16 cellular contexts compared by ENCODE assay signal in genomic region chr10:119222966-119223386, GRCh38. TPM values are rescaled to one million over a fixed set of nuclear protein-coding genes. Genes with fewer than 3 reads are reported as not detected.
DNase-seq lines count a peak whose midpoint lies in the region; ATAC-seq and TF ChIP-seq lines count a peak whose summit lies in the region.
"Had no signal": no experiment of that assay in that cellular context is flagged by ENCODE, and none has a peak within 500 bp of the region (broad histone marks: within the 10 kb centered on the region; RNA-seq: fewer than 3 reads in every experiment).

No MANE protein-coding gene starts in this region.

- H3F3A ChIP-seq in GM23248 (ENCODE audit: insufficient read depth) = peaks cover 18% of the 10 kb centered on the region

- TF ChIP-seq POLR2A in Peyer's patch (IDR thresholded peaks at IDR 0.05) = no peak
- no peak for TF ChIP-seq POLR2A in heart left ventricle (IDR thresholded peaks at IDR 0.05)
- no peak for TF ChIP-seq POLR2A in stomach (IDR thresholded peaks at IDR 0.05)

- H3K36me3 ChIP-seq in Peyer's patch (no peaks in the 10 kb centered on the region), heart left ventricle (no peaks in the 10 kb centered on the region), stomach (no peaks in the 10 kb centered on the region), GM23248 (ENCODE audit: low read depth) (no peaks in the 10 kb centered on the region)

- H3K79me2 ChIP-seq in GM23248 (ENCODE audit: insufficient read depth) = peaks cover 88% of the 10 kb centered on the region

- no peak overlapping the region for H3K9ac ChIP-seq in GM23248

- no peak overlapping the region for H3K4me2 ChIP-seq in GM23248 (ENCODE audit: unreplicated experiment)

- H4K20me1 ChIP-seq in GM23248 (ENCODE audit: insufficient read depth) = no peaks in the 10 kb centered on the region

- no peak overlapping the region for H3K4me3 Mint-ChIP-seq in nephron
- H3K4me3 Mint-ChIP-seq in activated CD4-positive, alpha-beta memory T cell treated with anti-CD3 and anti-CD28 coated beads, Interleukin-2, amount 10 ng/mL, durations not matched to agents 7 days and 5 days = no peak overlapping the region
- H3K4me3 Mint-ChIP-seq: activated CD4-positive, alpha-beta T cell treated with anti-CD3 and anti-CD28 coated beads, Interleukin-2, amount 10 ng/mL, durations not matched to agents 24 days and 14 days; activated T-cell treated with anti-CD3 and anti-CD28 coated beads, Interleukin-2, amount 50 U/mL, for 72 hours; memory B cell; T-helper 17 cell had no signal

- H3K4me1 ChIP-seq in Peyer's patch = peaks cover 0 to 11% (median 4%) of the 10 kb centered on the region in 4 donors
- H3K4me1 ChIP-seq in heart left ventricle = peaks cover 4 to 93% (median 60%) of the 10 kb centered on the region in 12 donors
- peaks cover 45 to 74% (median 60%) of the 10 kb centered on the region in 4 donors for H3K4me1 ChIP-seq in stomach
- peaks cover 26% of the 10 kb centered on the region for H3K4me1 ChIP-seq in GM23248 (ENCODE audit: insufficient read depth)

- no peaks in the 10 kb centered on the region for H3K36me3 Mint-ChIP-seq in nephron (ENCODE audit: low read depth)
- no peaks in the 10 kb centered on the region for H3K36me3 Mint-ChIP-seq in activated CD4-positive, alpha-beta memory T cell treated with anti-CD3 and anti-CD28 coated beads, Interleukin-2, amount 10 ng/mL, durations not matched to agents 7 days and 5 days (ENCODE audit: low read depth)
- H3K36me3 Mint-ChIP-seq: memory B cell had no signal

- intact Hi-C loops in heart left ventricle (cut with DNase I) = loop anchor here in 1 of 10 donors (5.0 kb wide), 1 partner anchor 64 kb away; no protein-coding TSS in a partner anchor
- intact Hi-C loops in stomach (cut with DNase I; ENCODE audit: low total_unique reads) = no loop called here

- peaks cover 4% of the 10 kb centered on the region for H3K27me3 Mint-ChIP-seq in nephron (ENCODE audit: low read depth)
- no peaks in the 10 kb centered on the region for H3K27me3 Mint-ChIP-seq in activated CD4-positive, alpha-beta memory T cell treated with anti-CD3 and anti-CD28 coated beads, Interleukin-2, amount 10 ng/mL, durations not matched to agents 7 days and 5 days
- H3K27me3 Mint-ChIP-seq: activated CD4-positive, alpha-beta T cell treated with anti-CD3 and anti-CD28 coated beads, Interleukin-2, amount 10 ng/mL, durations not matched to agents 24 days and 14 days; memory B cell; T-helper 17 cell had no signal

- H3K9me3 ChIP-seq in Peyer's patch = no peaks in the 10 kb centered on the region
- no peaks in the 10 kb centered on the region for H3K9me3 ChIP-seq in heart left ventricle
- H3K9me3 ChIP-seq in stomach = no peaks in the 10 kb centered on the region
- H3K9me3 ChIP-seq in GM23248 (ENCODE audit: low read depth) = no peaks in the 10 kb centered on the region

- H2AFZ ChIP-seq in GM23248 = no peak overlapping the region

- TF ChIP-seq EP300 in stomach (IDR thresholded peaks at IDR 0.05) = no peak

- H3K9me3 Mint-ChIP-seq in nephron = no peaks in the 10 kb centered on the region
- no peaks in the 10 kb centered on the region for H3K9me3 Mint-ChIP-seq in activated CD4-positive, alpha-beta memory T cell treated with anti-CD3 and anti-CD28 coated beads, Interleukin-2, amount 10 ng/mL, durations not matched to agents 7 days and 5 days
- H3K9me3 Mint-ChIP-seq: activated CD4-positive, alpha-beta T cell treated with anti-CD3 and anti-CD28 coated beads, Interleukin-2, amount 10 ng/mL, durations not matched to agents 24 days and 14 days; activated T-cell treated with anti-CD3 and anti-CD28 coated beads, Interleukin-2, amount 50 U/mL, for 72 hours; memory B cell had no signal

- no peak overlapping the region for H3K4me3 ChIP-seq in Peyer's patch
- H3K4me3 ChIP-seq in heart left ventricle = peak overlapping the region in 6 of 12 donors; percentile 1 to 36 (median 10)
- H3K4me3 ChIP-seq in stomach = peak overlapping the region in 2 of 4 donors; percentile 11 to 14
- no peak overlapping the region for H3K4me3 ChIP-seq in GM23248

- in situ Hi-C loops in GM23248 (cut with MboI) = no loop called here

- H3K4me1 Mint-ChIP-seq in nephron = peaks cover 39% of the 10 kb centered on the region
- peaks cover 2% of the 10 kb centered on the region for H3K4me1 Mint-ChIP-seq in activated CD4-positive, alpha-beta memory T cell treated with anti-CD3 and anti-CD28 coated beads, Interleukin-2, amount 10 ng/mL, durations not matched to agents 7 days and 5 days

- peak overlapping the region; percentile 51 to 76 (median 66) for H3K27ac ChIP-seq in Peyer's patch
- peak overlapping the region; percentile 19 to 77 (median 64) for H3K27ac ChIP-seq in heart left ventricle
- H3K27ac ChIP-seq in stomach = peak overlapping the region; percentile 73 to 91 (median 83)
- no peak overlapping the region for H3K27ac ChIP-seq in GM23248
- no peak overlapping the region for H3K27ac ChIP-seq in caudate nucleus (ENCODE audit: low read depth, low read length)

- POLR2A ChIA-PET in activated CD4-positive, alpha-beta memory T cell treated with anti-CD3 and anti-CD28 coated beads, Interleukin-2, amount 10 ng/mL, durations not matched to agents 7 days and 5 days (lab: Charles Lee) = no interaction called here

- ATAC-seq in heart left ventricle (peak; percentile 16 to 47 (median 36)), HG02678 (IDR thresholded peaks at IDR 0.05; ENCODE audit: unreplicated experiment) (no peak)
- ATAC-seq: activated T-cell treated with anti-CD3 and anti-CD28 coated beads, Interleukin-2, amount 50 U/mL, for 72 hours; T-helper 17 cell had no signal

- no peaks in the 10 kb centered on the region for H3K9me2 ChIP-seq in GM23248 (ENCODE audit: insufficient read depth)

- CTCF ChIA-PET in activated CD4-positive, alpha-beta memory T cell treated with anti-CD3 and anti-CD28 coated beads, Interleukin-2, amount 10 ng/mL, durations not matched to agents 7 days and 5 days (lab: Charles Lee) = interaction anchor here (0.9 to 1.3 kb wide), 4 partner anchors 12 to 24 kb away, joined by 3 read pairs; no protein-coding TSS in a partner anchor

- DNase-seq in Peyer's patch = no peak
- no peak for DNase-seq in heart left ventricle
- DNase-seq in stomach = no peak
- DNase-seq in GM23248 = no peak
- DNase-seq in caudate nucleus (lab: John Stamatoyannopoulos, UW) = no peak
- DNase-seq in activated CD4-positive, alpha-beta memory T cell treated with anti-CD3 and anti-CD28 coated beads, Interleukin-2, amount 10 ng/mL, durations not matched to agents 7 days and 5 days = no peak
- DNase-seq: activated CD4-positive, alpha-beta T cell treated with anti-CD3 and anti-CD28 coated beads, Interleukin-2, amount 10 ng/mL, durations not matched to agents 24 days and 14 days; activated T-cell treated with anti-CD3 and anti-CD28 coated beads, Interleukin-2, amount 50 U/mL, for 72 hours; dermis blood vessel endothelial cell; NCI-H187; NCI-H524 treated with DMSO at 0.1 percent for 48 hours; posterior cingulate gyrus; T-helper 17 cell had no signal

- H3K27me3 ChIP-seq in Peyer's patch = no peaks in the 10 kb centered on the region
- no peaks in the 10 kb centered on the region for H3K27me3 ChIP-seq in heart left ventricle
- no peaks in the 10 kb centered on the region for H3K27me3 ChIP-seq in stomach
- H3K27me3 ChIP-seq in GM23248 (replicated peaks; ENCODE audit: insufficient read depth) = no peaks in the 10 kb centered on the region

- H3K27ac Mint-ChIP-seq in nephron = peak overlapping the region; percentile 27 to 71 (median 49)
- no peak overlapping the region for H3K27ac Mint-ChIP-seq in activated CD4-positive, alpha-beta memory T cell treated with anti-CD3 and anti-CD28 coated beads, Interleukin-2, amount 10 ng/mL, durations not matched to agents 7 days and 5 days
- H3K27ac Mint-ChIP-seq: activated T-cell treated with anti-CD3 and anti-CD28 coated beads, Interleukin-2, amount 50 U/mL, for 72 hours; memory B cell; T-helper 17 cell had no signal

- 28 to 55% (median 32%) methylated on average over 9 of the region's 9 CpGs for WGBS in heart left ventricle, 4 donors
- 23 to 54% (median 33%) methylated on average over 9 of the region's 9 CpGs for WGBS in stomach, 5 donors
- WGBS in GM23248 (ENCODE audit: low coverage in 1 of 2, low lambda C conversion rate in 2 of 2, missing lambda C conversion rate in 2 of 2), 2 experiments = 88 to 94% methylated on average over 9 of the region's 9 CpGs

- TF ChIP-seq CTCF in Peyer's patch (IDR thresholded peaks at IDR 0.05) = no peak
- no peak for TF ChIP-seq CTCF in heart left ventricle (IDR thresholded peaks at IDR 0.05)
- TF ChIP-seq CTCF in nephron (IDR thresholded peaks at IDR 0.05; ENCODE audit: unreplicated experiment in 3 of 3) = no peak
- TF ChIP-seq CTCF in stomach (IDR thresholded peaks at IDR 0.05) = no peak

RNA-seq across cellular contexts. Expression of gene GRK5, which starts 15.6 kb away (rescaled TPM):
- total RNA-seq in Peyer's patch = 10 to 100 TPM in 3 of 4 donors, 1 to 10 TPM in 1; 10.0 to 61.9 (median 18.1) TPM
- total RNA-seq in heart left ventricle = 10 to 100 TPM; 17.0 to 58.0 (median 32.2) TPM
- 10 to 100 TPM; 13.1 to 27.6 TPM for polyA plus RNA-seq in heart left ventricle
- 10 to 100 TPM; 18.1 to 56.2 (median 31.9) TPM for total RNA-seq in stomach
- 10 to 100 TPM; 10.9 to 95.9 (median 61.0) TPM for polyA plus RNA-seq in stomach
- total RNA-seq in GM23248 (2014; rRNA removed; shearing (Covaris generic)) = 13.7 and 16.4 TPM in 2 replicates
- 4.3 and 5.2 TPM in 2 replicates for polyA plus RNA-seq in GM23248 (2016; fragmentation: Nextera tagmentation; extraction: Ambion mirVana)
- 10 to 100 TPM; 29.8 to 30.6 TPM for total RNA-seq in activated CD4-positive, alpha-beta memory T cell treated with anti-CD3 and anti-CD28 coated beads, Interleukin-2, amount 10 ng/mL, durations not matched to agents 7 days and 5 days

RNA-seq across cellular contexts. Expression of gene PRDX3, which starts 44.4 kb away (rescaled TPM):
- total RNA-seq in Peyer's patch = 100 to 1,000 TPM in 2 of 4 donors, 10 to 100 TPM in 2; 76.2 to 138 (median 107) TPM
- total RNA-seq in heart left ventricle = 100 to 1,000 TPM; 199 to 385 (median 267) TPM
- polyA plus RNA-seq in heart left ventricle = 100 to 1,000 TPM; 130 to 257 TPM
- 100 to 1,000 TPM in 2 of 5 donors, 10 to 100 TPM in 3; 11.9 to 163 (median 91.7) TPM for total RNA-seq in stomach
- polyA plus RNA-seq in stomach = 100 to 1,000 TPM in 2 of 3 donors, 10 to 100 TPM in 1; 88.9 to 146 (median 144) TPM
- total RNA-seq in GM23248 (2014; rRNA removed; shearing (Covaris generic)) = 246 TPM in 2 replicates
- polyA plus RNA-seq in GM23248 (2016; fragmentation: Nextera tagmentation; extraction: Ambion mirVana) = 302 and 306 TPM in 2 replicates
- 100 to 1,000 TPM; 115 to 117 TPM for total RNA-seq in activated CD4-positive, alpha-beta memory T cell treated with anti-CD3 and anti-CD28 coated beads, Interleukin-2, amount 10 ng/mL, durations not matched to agents 7 days and 5 days

RNA-seq across cellular contexts. Expression of gene SFXN4, which starts 57.5 kb away (rescaled TPM):
- total RNA-seq in Peyer's patch = 10 to 100 TPM; 22.8 to 35.5 (median 26.2) TPM
- total RNA-seq in heart left ventricle = 10 to 100 TPM; 33.2 to 48.9 (median 39.6) TPM
- 10 to 100 TPM; 60.6 to 68.5 TPM for polyA plus RNA-seq in heart left ventricle
- total RNA-seq in stomach = 10 to 100 TPM in 4 of 5 donors, 1 to 10 TPM in 1; 2.7 to 72.7 (median 15.8) TPM
- polyA plus RNA-seq in stomach = 10 to 100 TPM; 32.4 to 50.6 (median 36.8) TPM
- 10.7 and 13.1 TPM in 2 replicates for total RNA-seq in GM23248 (2014; rRNA removed; shearing (Covaris generic))
- polyA plus RNA-seq in GM23248 (2016; fragmentation: Nextera tagmentation; extraction: Ambion mirVana) = 17.4 and 17.6 TPM in 2 replicates
- total RNA-seq in activated CD4-positive, alpha-beta memory T cell treated with anti-CD3 and anti-CD28 coated beads, Interleukin-2, amount 10 ng/mL, durations not matched to agents 7 days and 5 days = 10 to 100 TPM; 19.6 to 22.6 TPM

Comparison
In these comparisons a context has a peak if more than half of its experiments do, and no peak if none do; other contexts are left out.
1. H3K27ac ChIP-seq: peak in Peyer's patch (4 of 4), heart left ventricle (12 of 12) and stomach (5 of 5); none in GM23248 (single experiment) and caudate nucleus (single experiment).